20 cellular contexts compared by ENCODE assay signal in genomic region chr15:44458429-44458828, GRCh38.
"Had no signal": no experiment of that assay in that cellular context is flagged by ENCODE, and none has a peak within 500 bp of the region (broad histone marks: within the 10 kb centered on the region; RNA-seq: fewer than 3 reads in every experiment).

No MANE protein-coding gene starts in this region.

- H3K4me3 ChIP-seq: cardiac muscle cell, SJSA1 had no signal

- FAIRE-seq: RCC 7860 had no signal

- H3K36me3 ChIP-seq: brain microvascular endothelial cell had no signal

- H3K4me1 ChIP-seq: SJSA1 had no signal

- H3K27me3 ChIP-seq: brain microvascular endothelial cell, cardiac muscle cell, SJSA1 had no signal

- DNase-seq: activated CD4-positive, alpha-beta memory T cell treated with anti-CD3 and anti-CD28 coated beads, Interleukin-2, amount 10 ng/mL, durations not matched to agents 7 days and 5 days; activated CD4-positive, alpha-beta T cell treated with anti-CD3 and anti-CD28 coated beads for 36 hours; activated CD4-positive, alpha-beta T cell treated with anti-CD3 and anti-CD28 coated beads, Interleukin-2, amount 50 U/mL, for 1 hour; activated CD8-positive, alpha-beta memory T cell treated with anti-CD3 and anti-CD28 coated beads, Interleukin-2, amount 50 U/mL, for 48 hours; activated T-cell treated with anti-CD3 and anti-CD28 coated beads, Interleukin-2, amount 50 U/mL, for 1 hour; brain microvascular endothelial cell; cerebellar nuclear complex; MM.1S; NCI-H1105; NCI-H1436 treated with DMSO at 0.1 percent for 48 hours; NCI-H187; NCI-H2081; NCI-H524; NCI-H774; NK-92 treated with Interleukin-12 subunit alpha and Interleukin-12 subunit beta, amount 100 ng/mL, for 24 hours; OCI-M1; SHP77 had no signal

- ATAC-seq: activated CD4-positive, alpha-beta T cell treated with anti-CD3 and anti-CD28 coated beads for 36 hours had no signal

- H3K27ac ChIP-seq: brain microvascular endothelial cell, cardiac muscle cell, SJSA1 had no signal

- H3K9me3 ChIP-seq: SJSA1 had no signal
